ENCODE assay signal across 14 cellular contexts in genomic region chr17:73262676-73263642, GRCh38. TPM values are rescaled to one million over a fixed set of nuclear protein-coding genes. Genes with fewer than 3 reads are reported as not detected.
DNase-seq lines count a peak whose midpoint lies in the region; ATAC-seq, FAIRE-seq and TF ChIP-seq lines count a peak whose summit lies in the region.
"Had no signal": no experiment of that assay in that cellular context is flagged by ENCODE, and none has a peak within 500 bp of the region (broad histone marks: within the 10 kb centered on the region; RNA-seq: fewer than 3 reads in every experiment).

No MANE protein-coding gene starts in this region.

- CTCF ChIA-PET in IMR-90 (lab: Yijun Ruan, JAX), result interaction anchor here (1.4 kb wide), 1 partner anchor 48 kb away, joined by 4 read pairs; no protein-coding TSS in a partner anchor
- CTCF ChIA-PET in mammary epithelial cell (lab: Charles Lee; ENCODE audit: low non-redundant PET), result no interaction called here

- H2AK5ac ChIP-seq in IMR-90 (ENCODE audit: low read depth, low read length), result no peak overlapping the region

- no peak overlapping the region for H2BK120ac ChIP-seq in IMR-90 (ENCODE audit: low read depth, low read length)

- TF ChIP-seq RAD21 in IMR-90 (IDR thresholded peaks at IDR 0.05; ENCODE audit: low read length), result no peak

- no peak overlapping the region for H2AK9ac ChIP-seq in IMR-90 (replicated peaks; ENCODE audit: low read depth, low read length, poor library complexity)

- peaks cover 3% of the 10 kb centered on the region; the same call in 1 of the 2 replicates for H3K9me1 ChIP-seq in IMR-90 (ENCODE audit: insufficient read depth, low read length)

- no peak overlapping the region for H4K91ac ChIP-seq in IMR-90 (ENCODE audit: insufficient read depth, low read depth, low read length)

- no peak overlapping the region for H4K8ac ChIP-seq in IMR-90 (ENCODE audit: low read depth in 2 of 2, low read length in 2 of 2)

- H2AFZ ChIP-seq in IMR-90 (replicated peaks; ENCODE audit: low read length, poor library complexity) (peak overlapping the region; percentile 68), mammary epithelial cell (ENCODE audit: low read depth, low read length) (peak overlapping the region; percentile 88)

- H3K18ac ChIP-seq in IMR-90 (ENCODE audit: low read depth, low read length), result no peak overlapping the region

- H2BK5ac ChIP-seq in IMR-90 (ENCODE audit: low read depth, low read length, poor library complexity, severe bottlenecking), result no peak overlapping the region

- no peak overlapping the region for H3K56ac ChIP-seq in IMR-90 (ENCODE audit: extremely low read depth, insufficient read depth, low read length)

- H3K79me2 ChIP-seq in mammary epithelial cell (ENCODE audit: insufficient read depth, low read length), result no peaks in the 10 kb centered on the region

- H3K9me3 ChIP-seq in IMR-90 (ENCODE audit: control insufficient read depth, insufficient read depth, low read length), result no peaks in the 10 kb centered on the region
- no peaks in the 10 kb centered on the region for H3K9me3 ChIP-seq in mammary epithelial cell (replicated peaks; ENCODE audit: insufficient read depth, low read length)
- no peaks in the 10 kb centered on the region for H3K9me3 ChIP-seq in small intestine (ENCODE audit: control insufficient read depth, low read depth)

- DNase-seq in IMR-90 (no peak), mammary epithelial cell (no peak), left colon (no peak), small intestine (peak; percentile 40), ACHN (no peak)
- DNase-seq in activated CD4-positive, alpha-beta T cell treated with anti-CD3 and anti-CD28 coated beads for 48 hours, result no peak
- no peak for DNase-seq in activated effector memory CD4-positive, alpha-beta T cell treated with anti-CD3 and anti-CD28 coated beads, Interleukin-2, amount 50 U/mL, for 16 hours
- no peak for DNase-seq in stimulated activated naive CD8-positive, alpha-beta T cell treated with anti-CD3 and anti-CD28 coated beads, Interleukin-15, amount 100 ng/mL, for 72 hours
- DNase-seq: activated naive CD8-positive, alpha-beta T cell treated with anti-CD3 and anti-CD28 coated beads, Interleukin-2, amount 50 U/mL, for 24 hours; PC-3; stimulated activated naive CD8-positive, alpha-beta T cell treated with anti-CD3 and anti-CD28 coated beads, Interleukin-15, Interleukin-2, amounts not matched to agents 100 U/mL and 50 U/mL, for 24 hours had no signal

- TF ChIP-seq POLR2A in IMR-90 (IDR thresholded peaks at IDR 0.05; ENCODE audit: low read depth, low read length), result no peak

- no peaks in the 10 kb centered on the region for H3K79me1 ChIP-seq in IMR-90 (ENCODE audit: low read depth in 1 of 2, low read length in 2 of 2)

- H3K4me3 ChIP-seq in IMR-90 (ENCODE audit: insufficient read depth, low read depth, low read length) (no peak overlapping the region), mammary epithelial cell (replicated peaks in 1 of 3; ENCODE audit: insufficient read depth in 1 of 3, low read depth in 2 of 3, low read length in 3 of 3) (no peak overlapping the region), small intestine (ENCODE audit: low read depth in 1 of 2, low read length in 2 of 2) (no peak overlapping the region)

- no peak overlapping the region; the same call in 1 of the 2 replicates for H4K5ac ChIP-seq in IMR-90 (ENCODE audit: low read depth, low read length)

- FAIRE-seq in small intestine (lab: Jason Lieb, UNC), result no peak
- FAIRE-seq: endometrium, TTC549 had no signal

- H3K36me3 ChIP-seq in IMR-90 (ENCODE audit: control insufficient read depth, insufficient read depth, low read length), result no peaks in the 10 kb centered on the region
- no peaks in the 10 kb centered on the region for H3K36me3 ChIP-seq in mammary epithelial cell (ENCODE audit: insufficient read depth, low read length)
- no peaks in the 10 kb centered on the region for H3K36me3 ChIP-seq in small intestine (ENCODE audit: control insufficient read depth in 2 of 2, insufficient read depth in 2 of 2, low read length in 2 of 2)

- no peak overlapping the region for H3K14ac ChIP-seq in IMR-90 (replicated peaks; ENCODE audit: low read depth, low read length)

- no peak overlapping the region for H3K4me3 Mint-ChIP-seq in stimulated activated naive CD8-positive, alpha-beta T cell treated with anti-CD3 and anti-CD28 coated beads, Interleukin-15, amount 100 ng/mL, for 72 hours
- H3K4me3 Mint-ChIP-seq: activated naive CD8-positive, alpha-beta T cell treated with anti-CD3 and anti-CD28 coated beads, Interleukin-2, amount 50 U/mL, for 24 hours had no signal

- H3K27me3 ChIP-seq in IMR-90 (ENCODE audit: control insufficient read depth, insufficient read depth, low read length) (no peaks in the 10 kb centered on the region), mammary epithelial cell (ENCODE audit: insufficient read depth, low read length) (no peaks in the 10 kb centered on the region), small intestine (ENCODE audit: control insufficient read depth in 2 of 2, insufficient read depth in 2 of 2, low read length in 2 of 2) (no peaks in the 10 kb centered on the region)

- no peak overlapping the region for H3K4me2 ChIP-seq in IMR-90 (ENCODE audit: low read depth, low read length)
- H3K4me2 ChIP-seq in mammary epithelial cell (ENCODE audit: insufficient read depth, low read depth, low read length), result peak overlapping the region; percentile 65

- WGBS in IMR-90 (ENCODE audit: extremely low coverage in 2 of 2, insufficient read length in 1 of 2), 2 experiments, result 97% methylated on average over 4 of the region's 12 CpGs; no CpG with 5 or more reads in 1 of the 2 experiments
- 69% methylated on average over 10 of the region's 12 CpGs for WGBS in mammary epithelial cell (ENCODE audit: low coverage, missing lambda C conversion rate)
- 39 to 70% (median 45%) methylated on average over 12 of the region's 12 CpGs for WGBS in small intestine, 3 donors

- no peak overlapping the region; the same call in 1 of the 2 replicates for H3K4ac ChIP-seq in IMR-90 (ENCODE audit: low read depth, low read length)

- H3K4me1 Mint-ChIP-seq in stimulated activated naive CD8-positive, alpha-beta T cell treated with anti-CD3 and anti-CD28 coated beads, Interleukin-15, amount 100 ng/mL, for 72 hours, result no peaks in the 10 kb centered on the region
- H3K4me1 Mint-ChIP-seq: activated naive CD8-positive, alpha-beta T cell treated with anti-CD3 and anti-CD28 coated beads, Interleukin-2, amount 50 U/mL, for 24 hours had no signal

- no peaks in the 10 kb centered on the region for H3K4me1 ChIP-seq in IMR-90 (ENCODE audit: control insufficient read depth, insufficient read depth, low read length)
- peaks cover 19% of the 10 kb centered on the region for H3K4me1 ChIP-seq in mammary epithelial cell (ENCODE audit: insufficient read depth, low read length)
- H3K4me1 ChIP-seq in small intestine (ENCODE audit: control insufficient read depth in 2 of 2, insufficient read depth in 1 of 2, low read depth in 1 of 2, low read length in 1 of 2), result peaks cover 0 to 3% of the 10 kb centered on the region in 2 donors

- dilution Hi-C loops in IMR-90 (cut with HindIII; ENCODE audit: low sequenced_read_pairs, unreplicated experiment) (no loop called here), mammary epithelial cell (cut with HindIII; ENCODE audit: low sequenced_read_pairs) (no loop called here)

- in situ Hi-C loops in IMR-90 (cut with MboI; ENCODE audit: low sequenced_read_pairs), result loop anchor here (25.0 kb wide), 2 partner anchors 274 to 924 kb away; no protein-coding TSS in a partner anchor
- in situ Hi-C loops in mammary epithelial cell (cut with MboI; ENCODE audit: low sequenced_read_pairs in 2 of 2), result no loop called here
- in situ Hi-C loops in ACHN (cut with HindIII; ENCODE audit: low pct_ligation_motif_present, low pct_unique_long_range_greater_than_20kb, low sequenced_read_pairs), result no loop called here

- BruUV-seq in IMR-90 (replicated peaks; lab: Mats Ljungman, UMichigan), result no TSS peak
- no TSS peak for BruUV-seq in mammary epithelial cell (replicated peaks; lab: Mats Ljungman, UMichigan)

- ATAC-seq in IMR-90 (ENCODE audit: low read depth) (no peak; the same call in 1 of the 2 replicates), left colon (peak; percentile 24)
- no peak for ATAC-seq in stimulated activated naive CD8-positive, alpha-beta T cell treated with anti-CD3 and anti-CD28 coated beads, Interleukin-15, amount 100 ng/mL, for 72 hours
- ATAC-seq: activated naive CD8-positive, alpha-beta T cell treated with anti-CD3 and anti-CD28 coated beads, Interleukin-2, amount 50 U/mL, for 24 hours; PC-3; stimulated activated naive CD8-positive, alpha-beta T cell treated with anti-CD3 and anti-CD28 coated beads, Interleukin-15, Interleukin-2, amounts not matched to agents 100 U/mL and 50 U/mL, for 24 hours had no signal

- no peak overlapping the region for H2BK20ac ChIP-seq in IMR-90 (ENCODE audit: low read depth, low read length)

- H3K9ac ChIP-seq in IMR-90 (ENCODE audit: low read depth, low read length), result no peak overlapping the region
- no peak overlapping the region for H3K9ac ChIP-seq in mammary epithelial cell (ENCODE audit: insufficient read depth, low read length)

- no peak overlapping the region for H3K27ac Mint-ChIP-seq in stimulated activated naive CD8-positive, alpha-beta T cell treated with anti-CD3 and anti-CD28 coated beads, Interleukin-15, amount 100 ng/mL, for 72 hours
- H3K27ac Mint-ChIP-seq: activated naive CD8-positive, alpha-beta T cell treated with anti-CD3 and anti-CD28 coated beads, Interleukin-2, amount 50 U/mL, for 24 hours had no signal

- no peaks in the 10 kb centered on the region for H3K9me3 Mint-ChIP-seq in stimulated activated naive CD8-positive, alpha-beta T cell treated with anti-CD3 and anti-CD28 coated beads, Interleukin-15, amount 100 ng/mL, for 72 hours
- H3K9me3 Mint-ChIP-seq: activated naive CD8-positive, alpha-beta T cell treated with anti-CD3 and anti-CD28 coated beads, Interleukin-2, amount 50 U/mL, for 24 hours had no signal

- H3K27ac ChIP-seq in IMR-90 (ENCODE audit: insufficient read depth, low read length) (no peak overlapping the region), mammary epithelial cell (ENCODE audit: insufficient read depth, low read depth, low read length) (peak overlapping the region; percentile 23), small intestine (ENCODE audit: low read depth in 1 of 2, low read length in 1 of 2) (peak overlapping the region in 1 of 2 donors; percentile 56)

- no peaks in the 10 kb centered on the region for H3K27me3 Mint-ChIP-seq in stimulated activated naive CD8-positive, alpha-beta T cell treated with anti-CD3 and anti-CD28 coated beads, Interleukin-15, amount 100 ng/mL, for 72 hours
- H3K27me3 Mint-ChIP-seq: activated naive CD8-positive, alpha-beta T cell treated with anti-CD3 and anti-CD28 coated beads, Interleukin-2, amount 50 U/mL, for 24 hours had no signal

- intact Hi-C loops in IMR-90 (cut with micrococcal nuclease) (no loop called here), mammary epithelial cell (cut with micrococcal nuclease) (loop anchor here (2.0 kb wide), 1 partner anchor 48 kb away; no protein-coding TSS in a partner anchor), left colon (cut with DNase I, micrococcal nuclease) (no loop called here)

- H3K23ac ChIP-seq in IMR-90 (ENCODE audit: low read depth, low read length), result no peak overlapping the region

- H4K20me1 ChIP-seq in IMR-90 (ENCODE audit: insufficient read depth, low read length) (no peaks in the 10 kb centered on the region), mammary epithelial cell (ENCODE audit: insufficient read depth, low read length) (no peaks in the 10 kb centered on the region)

- POLR2A ChIA-PET in IMR-90 (lab: Charles Lee; ENCODE audit: unreplicated experiment), result no interaction called here

- TF ChIP-seq CTCF in IMR-90 (conservative IDR thresholded peaks at IDR 0.05; ENCODE audit: low read depth, low read length), result no peak
- no peak for TF ChIP-seq CTCF in mammary epithelial cell (conservative IDR thresholded peaks at IDR 0.05 in 1 of 2, IDR thresholded peaks at IDR 0.05 in 1 of 2; ENCODE audit: extremely low read depth in 1 of 2, insufficient read depth in 1 of 2, low read depth in 1 of 2, low read length in 2 of 2)

- no peak overlapping the region for H2BK15ac ChIP-seq in IMR-90 (ENCODE audit: low read depth, low read length)

RNA-seq across cellular contexts. Expression of gene CPSF4L, which starts 1.3 kb away (rescaled TPM):
- total RNA-seq in IMR-90 (2012; rRNA removed), result not detected in 2 replicates
- polyA plus RNA-seq in IMR-90 (2012; rRNA removed), result not detected in 2 replicates
- polyA plus RNA-seq in IMR-90 (2012; cell fraction: cytosol; rRNA removed), result not detected in 2 replicates
- polyA plus RNA-seq in IMR-90 (2012; cell fraction: nucleus; rRNA removed; ENCODE audit: low replicate concordance), result not detected in 2 replicates
- total RNA-seq in mammary epithelial cell, result not detected
- not detected for polyA plus RNA-seq in mammary epithelial cell
- polyA minus RNA-seq in mammary epithelial cell, result not detected
- under 1 TPM in 1 of 2 donors, not detected in 1; 0.20 TPM for total RNA-seq in left colon
- polyA plus RNA-seq in small intestine, result not detected
- total RNA-seq: PC-3 had no signal
- polyA plus RNA-seq: neural cell had no signal

RNA-seq across cellular contexts. Expression of gene CDC42EP4, which starts 48.8 kb away (rescaled TPM):
- total RNA-seq in IMR-90 (2012; rRNA removed) (14.3 and 16.1 TPM in 2 replicates), mammary epithelial cell (10 to 100 TPM; 21.4 to 25.3 TPM), left colon (10 to 100 TPM; 49.6 to 65.6 TPM)
- polyA plus RNA-seq in IMR-90 (2012; rRNA removed) (25.6 and 25.8 TPM in 2 replicates), mammary epithelial cell (17.2 TPM), small intestine (10 to 100 TPM; 46.5 to 60.8 (median 57.4) TPM)
- polyA plus RNA-seq in IMR-90 (2012; cell fraction: cytosol; rRNA removed), result 15.5 and 25.9 TPM in 2 replicates
- polyA plus RNA-seq in IMR-90 (2012; cell fraction: nucleus; rRNA removed; ENCODE audit: low replicate concordance), result 8.9 and 13.7 TPM in 2 replicates
- 20.4 TPM for polyA minus RNA-seq in mammary epithelial cell
